In genomic region chr13:52608184-52608583, GRCh38 we compare ENCODE assay signal across 7 cellular contexts. TPM values are rescaled to one million over a fixed set of nuclear protein-coding genes. Genes with fewer than 3 reads are reported as not detected.
A peak's percentile ranks its signal among the peaks of the same experiment; 100 is the strongest.
DNase-seq lines count a peak whose midpoint lies in the region; ATAC-seq, FAIRE-seq and TF ChIP-seq lines count a peak whose summit lies in the region.
"Not testable (repeated sequence)": the region's sequence is repeated elsewhere in the genome, so short reads cannot be mapped to it uniquely, and the experiment has no call there.

No MANE protein-coding gene starts in this region.

- H2BK15ac ChIP-seq in mesendoderm (replicated peaks; ENCODE audit: low read depth), result not testable (repeated sequence)

- H3K23ac ChIP-seq in mesendoderm (ENCODE audit: low read length), result not testable (repeated sequence)

- H3K4me1 ChIP-seq in DND-41 (ENCODE audit: insufficient read depth, low read length); mesendoderm (ENCODE audit: control insufficient read depth, low read depth, low read length); osteoblast (ENCODE audit: insufficient read depth, low read length): not testable (repeated sequence)
- H3K4me1 ChIP-seq in endothelial cell of umbilical vein (ENCODE audit: control insufficient read depth, extremely low read depth, insufficient read depth, low read length), result peaks cover 11% of the 10 kb centered on the region

- intact Hi-C loops in endothelial cell of umbilical vein (cut with micrococcal nuclease), result loop anchor here (2.0 kb wide), 1 partner anchor 45 kb away; the partner anchor contains the start of gene SUGT1

- H2BK5ac ChIP-seq in mesendoderm (ENCODE audit: low read length), result not testable (repeated sequence)

- H2BK120ac ChIP-seq in mesendoderm (ENCODE audit: low read depth, low read length), result not testable (repeated sequence)

- not testable (repeated sequence) for H4K5ac ChIP-seq in mesendoderm (ENCODE audit: low read length)

- H3K4ac ChIP-seq in mesendoderm (ENCODE audit: low read depth, low read length), result not testable (repeated sequence)

- dilution Hi-C loops in endothelial cell of umbilical vein (cut with MboI; ENCODE audit: extremely low pct_ligation_motif_present, low sequenced_read_pairs), result not testable (repeated sequence)

- POLR2A ChIA-PET in WTC11 (lab: Charles Lee), result interaction anchor here (1.7 kb wide), 1 partner anchor 9 kb away, joined by 4 read pairs; no protein-coding TSS in a partner anchor
- POLR2A ChIA-PET in endothelial cell of umbilical vein (lab: Charles Lee), result not testable (repeated sequence)

- not testable (repeated sequence) for H3K4me2 ChIP-seq in DND-41 (ENCODE audit: insufficient read depth, low read length); endothelial cell of umbilical vein (ENCODE audit: insufficient read depth, low read length); mesendoderm (ENCODE audit: low read length); osteoblast (ENCODE audit: insufficient read depth, low read length)

- H4K20me1 ChIP-seq in DND-41 (ENCODE audit: insufficient read depth, low read length); endothelial cell of umbilical vein (replicated peaks; ENCODE audit: control insufficient read depth, extremely low read depth, insufficient read depth, low read length); osteoblast (ENCODE audit: insufficient read depth, low read length): not testable (repeated sequence)

- DNase-seq in DND-41; HL-60 (ENCODE audit: low read depth in 1 of 2, low spot score in 1 of 2); endothelial cell of umbilical vein (ENCODE audit: low read depth, low spot score): not testable (repeated sequence)
- DNase-seq in OCI-M1 (lab: John Stamatoyannopoulos, UW) (peak; percentile 52), WTC11 (ENCODE audit: low spot score) (peak; percentile 22), mesendoderm (peak; percentile 17), osteoblast (ENCODE audit: insufficient read length, low spot score, missing footprints) (peak; percentile 53)

- H3K56ac ChIP-seq in mesendoderm (ENCODE audit: low read length), result not testable (repeated sequence)

- not testable (repeated sequence) for H2AK5ac ChIP-seq in mesendoderm (ENCODE audit: low read length)

- not testable (repeated sequence) for H3K36me3 ChIP-seq in DND-41 (ENCODE audit: insufficient read depth, low read length); endothelial cell of umbilical vein (ENCODE audit: control insufficient read depth in 2 of 2, extremely low read depth in 1 of 2, insufficient read depth in 2 of 2, low read length in 2 of 2); mesendoderm (ENCODE audit: control insufficient read depth, insufficient read depth, low read length); osteoblast (ENCODE audit: insufficient read depth, low read length)

- H3K79me1 ChIP-seq in mesendoderm (ENCODE audit: low read length), result not testable (repeated sequence)

- not testable (repeated sequence) for H3K4me3 ChIP-seq in DND-41 (ENCODE audit: low read depth in 1 of 2, low read length in 2 of 2); HL-60 (replicated peaks; ENCODE audit: insufficient read depth, low read length); endothelial cell of umbilical vein (replicated peaks in 1 of 3; ENCODE audit: insufficient read depth in 1 of 3, low read depth in 1 of 3, low read length in 3 of 3); mesendoderm (ENCODE audit: low read length); osteoblast (ENCODE audit: insufficient read depth, low read length)

- not testable (repeated sequence) for H3K4me1 Mint-ChIP-seq in WTC11

- not testable (repeated sequence) for H3K27me3 ChIP-seq in DND-41 (ENCODE audit: insufficient read depth, low read length, poor library complexity); HL-60 (ENCODE audit: insufficient read depth, poor library complexity, severe bottlenecking); endothelial cell of umbilical vein (ENCODE audit: control insufficient read depth in 2 of 2, insufficient read depth in 2 of 2, low read length in 2 of 2); mesendoderm (ENCODE audit: insufficient read depth, low read length, poor library complexity); osteoblast (ENCODE audit: insufficient read depth, low read length)

- not testable (repeated sequence) for H3K27ac ChIP-seq in DND-41 (ENCODE audit: low read length); endothelial cell of umbilical vein (ENCODE audit: insufficient read depth, low read depth, low read length); mesendoderm (ENCODE audit: low read depth, low read length); osteoblast (ENCODE audit: low read depth, low read length)
- peak overlapping the region; percentile 33; the same call in 1 of the 2 replicates for H3K27ac ChIP-seq in HL-60 (replicated peaks)

- not testable (repeated sequence) for H3K4me3 Mint-ChIP-seq in WTC11

- not testable (repeated sequence) for H2AFZ ChIP-seq in DND-41 (ENCODE audit: low read depth, low read length); endothelial cell of umbilical vein (ENCODE audit: low read depth, low read length); osteoblast (ENCODE audit: low read length)

- no CpG with 5 or more reads among the region's 8 CpGs for WGBS in mesendoderm (ENCODE audit: extremely low coverage, insufficient coverage, low lambda C conversion rate)

- H3K9me3 Mint-ChIP-seq in WTC11, result not testable (repeated sequence)

- not testable (repeated sequence) for TF ChIP-seq CTCF in DND-41 (IDR thresholded peaks at IDR 0.05; ENCODE audit: borderline replicate concordance, extremely low read depth, low read length, poor library complexity, severe bottlenecking); HL-60 (IDR thresholded peaks at IDR 0.05; ENCODE audit: insufficient read depth, low read length); WTC11 (IDR thresholded peaks at IDR 0.05); endothelial cell of umbilical vein (IDR thresholded peaks at IDR 0.05; ENCODE audit: extremely low read depth in 1 of 2, insufficient read depth in 1 of 2, low read depth in 1 of 2, low read length in 2 of 2); osteoblast (IDR thresholded peaks at IDR 0.05; ENCODE audit: extremely low read depth, low read depth, low read length)

- ATAC-seq in DND-41 (ENCODE audit: insufficient read depth, low read depth) (0 out of 3 replicates have a peak, but pooled peaks have one; percentile 27), WTC11 (peak; percentile 93)

- H3K9me3 ChIP-seq in DND-41 (ENCODE audit: insufficient read depth, low read length, severe bottlenecking); endothelial cell of umbilical vein (replicated peaks; ENCODE audit: control insufficient read depth, insufficient read depth, low read length); osteoblast (ENCODE audit: low read depth, low read length): not testable (repeated sequence)

- not testable (repeated sequence) for H4K8ac ChIP-seq in mesendoderm (ENCODE audit: low read depth, low read length)

- H3K9ac ChIP-seq in DND-41 (ENCODE audit: low read depth, low read length); endothelial cell of umbilical vein (replicated peaks; ENCODE audit: extremely low read depth, insufficient read depth, low read length); mesendoderm (ENCODE audit: low read length): not testable (repeated sequence)

- FAIRE-seq in endothelial cell of umbilical vein (lab: Jason Lieb, UNC), result peak; percentile 38

- CTCF ChIA-PET in WTC11 (lab: Charles Lee) (interaction anchor here (1.0 to 2.6 kb wide), 8 partner anchors 9 to 594 kb away, joined by 3 to 21 read pairs (median 6); partner anchors contain the start of gene SUGT1), endothelial cell of umbilical vein (lab: Charles Lee) (interaction anchor here (0.8 to 2.8 kb wide), 7 partner anchors 8 to 360 kb away, joined by 3 to 37 read pairs (median 10); partner anchors contain the start of gene SUGT1)

- H3K27ac Mint-ChIP-seq in WTC11, result not testable (repeated sequence)

- not testable (repeated sequence) for H3K36me3 Mint-ChIP-seq in WTC11

- H3K9me1 ChIP-seq in endothelial cell of umbilical vein (replicated peaks; ENCODE audit: control insufficient read depth, extremely low read depth, insufficient read depth, low read length), result not testable (repeated sequence)

- not testable (repeated sequence) for H3K27me3 Mint-ChIP-seq in WTC11 (ENCODE audit: low read depth)

- TF ChIP-seq POLR2A in endothelial cell of umbilical vein (IDR thresholded peaks at IDR 0.05; ENCODE audit: low read depth, low read length), result not testable (repeated sequence)

- not testable (repeated sequence) for BruUV-seq in endothelial cell of umbilical vein (replicated peaks; lab: Mats Ljungman, UMichigan)

- H3K79me2 ChIP-seq in DND-41 (ENCODE audit: insufficient read depth, low read length); mesendoderm (ENCODE audit: control insufficient read depth, insufficient read depth, low read length); osteoblast (ENCODE audit: insufficient read depth, low read length): not testable (repeated sequence)
- H3K79me2 ChIP-seq in endothelial cell of umbilical vein (ENCODE audit: control insufficient read depth, insufficient read depth, low read length), result peaks cover 17% of the 10 kb centered on the region

- not testable (repeated sequence) for H3K18ac ChIP-seq in mesendoderm (ENCODE audit: low read length)

RNA-seq across cellular contexts. Expression of gene HNRNPA1L2, which starts 34.0 kb away (rescaled TPM):
- total RNA-seq in WTC11 (2021) (8.0 to 9.5 TPM (median 8.5 TPM) in 3 replicates), endothelial cell of umbilical vein (11.7 and 12.4 TPM in 2 replicates), osteoblast (2.9 and 3.6 TPM in 2 replicates)
- 3.7 and 5.4 TPM in 2 replicates for polyA plus RNA-seq in endothelial cell of umbilical vein
- 10.3 and 12.2 TPM in 2 replicates for polyA plus RNA-seq in endothelial cell of umbilical vein (2011; cell fraction: cytosol; rRNA removed)
- 35.2 and 38.3 TPM in 2 replicates for polyA plus RNA-seq in endothelial cell of umbilical vein (2011; cell fraction: nucleus; rRNA removed)
- 19.5 and 26.5 TPM in 2 replicates for polyA plus RNA-seq in endothelial cell of umbilical vein (2012)
- 6.2 and 7.1 TPM in 2 replicates for polyA minus RNA-seq in endothelial cell of umbilical vein
- polyA minus RNA-seq in endothelial cell of umbilical vein (2011; cell fraction: cytosol; rRNA and poly(A)+ RNA removed), result 1.2 TPM
- 9.7 and 14.2 TPM in 2 replicates for polyA minus RNA-seq in endothelial cell of umbilical vein (2011; cell fraction: nucleus; rRNA and poly(A)+ RNA removed)
- 8.8 TPM for polyA plus RNA-seq in mesendoderm (2013, experiment 1 of 2)
- polyA plus RNA-seq in mesendoderm (2013, experiment 2 of 2), result 8.7 TPM

RNA-seq across cellular contexts. Expression of gene SUGT1, which starts 44.5 kb away (rescaled TPM):
- total RNA-seq in WTC11 (2021) (74.8 to 77.6 TPM (median 76.3 TPM) in 3 replicates), endothelial cell of umbilical vein (74.2 and 78.8 TPM in 2 replicates), osteoblast (30.4 and 30.9 TPM in 2 replicates)
- polyA plus RNA-seq in endothelial cell of umbilical vein, result 15.2 and 21.7 TPM in 2 replicates
- 31.3 and 36.6 TPM in 2 replicates for polyA plus RNA-seq in endothelial cell of umbilical vein (2011; cell fraction: cytosol; rRNA removed)
- polyA plus RNA-seq in endothelial cell of umbilical vein (2011; cell fraction: nucleus; rRNA removed), result 25.0 and 34.0 TPM in 2 replicates
- 67.7 and 98.6 TPM in 2 replicates for polyA plus RNA-seq in endothelial cell of umbilical vein (2012)
- polyA minus RNA-seq in endothelial cell of umbilical vein, result 40.1 and 45.0 TPM in 2 replicates
- 12.8 TPM for polyA minus RNA-seq in endothelial cell of umbilical vein (2011; cell fraction: cytosol; rRNA and poly(A)+ RNA removed)
- 27.3 and 28.7 TPM in 2 replicates for polyA minus RNA-seq in endothelial cell of umbilical vein (2011; cell fraction: nucleus; rRNA and poly(A)+ RNA removed)
- polyA plus RNA-seq in mesendoderm (2013, experiment 1 of 2), result 108 TPM
- polyA plus RNA-seq in mesendoderm (2013, experiment 2 of 2), result 111 TPM
